In the genomic region with DNA sequence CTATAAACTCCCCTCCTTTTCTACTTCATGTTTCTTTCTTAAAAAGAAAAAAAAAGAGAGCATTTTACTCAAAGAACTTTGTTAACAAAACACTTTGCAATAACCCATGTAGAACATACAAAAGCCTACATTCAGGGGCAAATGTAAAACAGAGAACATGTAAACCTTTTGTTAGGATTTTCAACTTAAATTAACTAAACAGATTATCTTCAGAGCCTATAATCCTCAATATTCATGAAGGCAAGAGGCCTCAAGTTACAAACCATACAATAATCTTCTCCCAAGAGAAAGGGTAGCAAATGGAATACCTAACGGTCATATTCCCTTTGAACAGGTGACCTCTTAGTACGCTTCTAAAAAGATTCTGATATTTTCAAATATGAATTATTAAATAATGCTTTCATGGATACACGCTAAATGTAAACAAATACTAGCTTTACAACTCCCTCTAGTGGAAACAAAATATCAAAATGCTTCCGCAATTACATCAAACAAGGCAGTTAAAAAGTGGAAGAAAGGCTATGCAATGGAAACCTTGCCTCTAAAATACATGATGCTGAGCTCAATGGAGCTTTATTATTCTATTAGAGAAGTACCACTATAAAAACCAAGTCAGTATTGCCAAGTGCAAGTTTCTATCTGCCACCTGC, we compare ENCODE assay signal across 9 cellular contexts. TPM values are rescaled to one million over a fixed set of nuclear protein-coding genes. Genes with fewer than 3 reads are reported as not detected.
DNase-seq lines count a peak whose midpoint lies in the region; ATAC-seq and TF ChIP-seq lines count a peak whose summit lies in the region.
"Had no signal": no experiment of that assay in that cellular context is flagged by ENCODE, and none has a peak within 500 bp of the region (broad histone marks: within the 10 kb centered on the region; RNA-seq: fewer than 3 reads in every experiment).

No MANE protein-coding gene starts in this region.

- H3K4me3 ChIP-seq in body of pancreas = no peak overlapping the region
- H3K4me3 ChIP-seq in lower lobe of right lung = no peak overlapping the region
- no peak overlapping the region for H3K4me3 ChIP-seq in lower leg skin (ENCODE audit: low read depth, poor library complexity, severe bottlenecking)

- peak; percentile 30 to 76 for DNase-seq in Kasumi-1 (lab: John Stamatoyannopoulos, UW)
- DNase-seq in body of pancreas = no peak
- no peak for DNase-seq in lower lobe of right lung
- no peak for DNase-seq in T-helper 9 cell
- DNase-seq in COLO829 (ENCODE audit: low spot score) = no peak
- no peak for DNase-seq in Calu3
- DNase-seq in lower leg skin (ENCODE audit: low spot score in 2 of 2) = no peak

- no peak overlapping the region for H3K4me3 Mint-ChIP-seq in Calu3 (ENCODE audit: low read depth, unreplicated experiment)
- H3K4me3 Mint-ChIP-seq: dendritic cell treated with granulocyte-macrophage colony-stimulating factor and Interleukin-4, amounts not matched to agents 40 ng/mL and 50 ng/mL, for 4 days had no signal

- H3K9me3 ChIP-seq in body of pancreas (no peaks in the 10 kb centered on the region), lower lobe of right lung (no peaks in the 10 kb centered on the region)

- H3K9me3 Mint-ChIP-seq in Calu3 (ENCODE audit: low read depth, unreplicated experiment) = no peaks in the 10 kb centered on the region
- H3K9me3 Mint-ChIP-seq: dendritic cell treated with granulocyte-macrophage colony-stimulating factor and Interleukin-4, amounts not matched to agents 40 ng/mL and 50 ng/mL, for 4 days had no signal

- intact Hi-C loops in body of pancreas (cut with DNase I) = no loop called here
- intact Hi-C loops in lower lobe of right lung (cut with DNase I) = no loop called here
- intact Hi-C loops in Calu3 (cut with micrococcal nuclease; ENCODE audit: unreplicated experiment) = loop anchor here (1.0 to 10.0 kb wide), 2 partner anchors 156 to 443 kb away; partner anchors contain the start of gene FBN1
- intact Hi-C loops in lower leg skin (cut with DNase I; ENCODE audit: low total_unique reads) = loop anchor here (10.0 kb wide), 1 partner anchor 446 kb away; no protein-coding TSS in a partner anchor

- H3K27ac Mint-ChIP-seq in Calu3 (ENCODE audit: unreplicated experiment) = no peak overlapping the region
- H3K27ac Mint-ChIP-seq: dendritic cell treated with granulocyte-macrophage colony-stimulating factor and Interleukin-4, amounts not matched to agents 40 ng/mL and 50 ng/mL, for 4 days had no signal

- H3K36me3 Mint-ChIP-seq in Calu3 (ENCODE audit: insufficient read depth, unreplicated experiment) = peaks cover 2% of the 10 kb centered on the region

- H3K4me1 ChIP-seq in body of pancreas (no peaks in the 10 kb centered on the region), lower lobe of right lung (peaks cover 9% of the 10 kb centered on the region)

- TF ChIP-seq CTCF in C4-2B (conservative IDR thresholded peaks at IDR 0.05) (peak; percentile 80), body of pancreas (IDR thresholded peaks at IDR 0.05) (peak in 6 of 7 experiments; percentile 34 to 55 (median 49)), lower lobe of right lung (IDR thresholded peaks at IDR 0.05) (peak; percentile 48), Calu3 (IDR thresholded peaks at IDR 0.05; ENCODE audit: unreplicated experiment) (no peak), lower leg skin (IDR thresholded peaks at IDR 0.05) (no peak)

- BruUV-seq in Calu3 (replicated peaks; lab: Mats Ljungman, UMichigan) = no TSS peak

- H3K36me3 ChIP-seq in body of pancreas (replicated peaks in 1 of 2; ENCODE audit: insufficient read depth in 1 of 2, low read depth in 2 of 2) (no peaks in the 10 kb centered on the region), lower lobe of right lung (no peaks in the 10 kb centered on the region)

- CTCF ChIA-PET in Calu3 (lab: Charles Lee) = interaction anchor here (0.7 to 1.4 kb wide), 4 partner anchors 9 to 449 kb away, joined by 3 to 9 read pairs (median 4); partner anchors contain the start of genes CEP152 and EID1

- H3K27me3 ChIP-seq in body of pancreas (no peaks in the 10 kb centered on the region), lower lobe of right lung (ENCODE audit: low read depth) (no peaks in the 10 kb centered on the region)

- no peaks in the 10 kb centered on the region for H3K27me3 Mint-ChIP-seq in Calu3 (ENCODE audit: unreplicated experiment)
- H3K27me3 Mint-ChIP-seq: dendritic cell treated with granulocyte-macrophage colony-stimulating factor and Interleukin-4, amounts not matched to agents 40 ng/mL and 50 ng/mL, for 4 days had no signal

- WGBS in body of pancreas, 2 donors = 20 to 27% methylated on average over 4 of the region's 4 CpGs
- 24 to 27% methylated on average over 4 of the region's 4 CpGs for WGBS in lower leg skin, 2 donors

- no peak overlapping the region for H3K27ac ChIP-seq in C4-2B
- H3K27ac ChIP-seq in body of pancreas = no peak overlapping the region
- H3K27ac ChIP-seq in lower lobe of right lung = no peak overlapping the region

- ATAC-seq in body of pancreas = peak; percentile 45
- peak; percentile 38 to 59 for ATAC-seq in lower lobe of right lung

- H3K4me1 Mint-ChIP-seq in Calu3 (ENCODE audit: low read depth, unreplicated experiment) = peaks cover 29% of the 10 kb centered on the region

- TF ChIP-seq POLR2A in body of pancreas (IDR thresholded peaks at IDR 0.05) = no peak
- no peak for TF ChIP-seq POLR2A in lower leg skin (IDR thresholded peaks at IDR 0.05)

RNA-seq across cellular contexts. Expression of gene CEP152, which starts 9.9 kb away (rescaled TPM):
- 1 to 10 TPM; 3.6 to 7.9 TPM for total RNA-seq in body of pancreas
- 6.5 TPM for total RNA-seq in lower lobe of right lung
- total RNA-seq in Calu3 (2022) = 19.6 and 27.1 TPM in 2 replicates
- 1 to 10 TPM; 2.5 to 4.9 (median 3.5) TPM for total RNA-seq in lower leg skin

Comparison
In these comparisons a context has a peak if more than half of its experiments do, and no peak if none do; other contexts are left out.
1. CTCF ChIP-seq: peak in C4-2B (single experiment), body of pancreas (6 of 7) and lower lobe of right lung (single experiment); none in Calu3 (single experiment) and lower leg skin (0 of 3).
2. DNase-seq: peak in Kasumi-1 (2 of 2); none in body of pancreas (0 of 4), lower lobe of right lung (single experiment), T-helper 9 cell (single experiment), COLO829 (single experiment), Calu3 (single experiment) and lower leg skin (0 of 2).
3. intact Hi-C loops: an anchor here in Calu3 (1.0 to 10.0 kb wide) and lower leg skin (10.0 kb wide); none called in body of pancreas and lower lobe of right lung.